9 cellular contexts compared by ENCODE assay signal in genomic region chr5:143592648-143593047, GRCh38.
DNase-seq lines count a peak whose midpoint lies in the region; ATAC-seq, FAIRE-seq and TF ChIP-seq lines count a peak whose summit lies in the region.
"Had no signal": no experiment of that assay in that cellular context is flagged by ENCODE, and none has a peak within 500 bp of the region (broad histone marks: within the 10 kb centered on the region; RNA-seq: fewer than 3 reads in every experiment).

No MANE protein-coding gene starts in this region.

- intact Hi-C loops in activated T-helper 1 cell treated with anti-CD3 and anti-CD28 coated beads, Interleukin-12 subunit alpha, Interleukin-12 subunit beta, Interleukin-2, Interleukin-4 antibody, amounts not matched to agents 30 ng/mL and 10 ng/mL and 1 ng/mL, durations not matched to agents 14 hours and 24 hours and 36 hours (cut with micrococcal nuclease), result loop anchor here (5.0 kb wide), 1 partner anchor 1790 kb away; no protein-coding TSS in a partner anchor

- H3K79me2 ChIP-seq in fibroblast of lung (ENCODE audit: control insufficient read depth, insufficient read depth, low read length), result no peaks in the 10 kb centered on the region

- H3K4me3 ChIP-seq in fibroblast of lung (replicated peaks in 1 of 4; ENCODE audit: control extremely low read depth in 1 of 4, insufficient read depth in 1 of 4, low read depth in 3 of 4, low read length in 4 of 4), result no peak overlapping the region
- H3K4me3 ChIP-seq in endodermal cell (ENCODE audit: low read length), result no peak overlapping the region
- H3K4me3 ChIP-seq: cardiac muscle cell had no signal

- peak; percentile 64 for ATAC-seq in GM21381 (IDR thresholded peaks at IDR 0.05; ENCODE audit: unreplicated experiment)
- peak; percentile 75 for ATAC-seq in HG03571 (IDR thresholded peaks at IDR 0.05; ENCODE audit: unreplicated experiment)

- no peaks in the 10 kb centered on the region for H3K9me3 Mint-ChIP-seq in endodermal cell
- peaks cover 6% of the 10 kb centered on the region for H3K9me3 Mint-ChIP-seq in activated T-helper 1 cell treated with anti-CD3 and anti-CD28 coated beads, Interleukin-12 subunit alpha, Interleukin-12 subunit beta, Interleukin-2, Interleukin-4 antibody, amounts not matched to agents 30 ng/mL and 10 ng/mL and 1 ng/mL, durations not matched to agents 14 hours and 24 hours and 36 hours

- no peaks in the 10 kb centered on the region for H4K20me1 ChIP-seq in fibroblast of lung (ENCODE audit: control insufficient read depth, extremely low read depth, insufficient read depth, low read length)

- peaks cover 28% of the 10 kb centered on the region for H3K4me1 Mint-ChIP-seq in endodermal cell
- peaks cover 37% of the 10 kb centered on the region for H3K4me1 Mint-ChIP-seq in activated T-helper 1 cell treated with anti-CD3 and anti-CD28 coated beads, Interleukin-12 subunit alpha, Interleukin-12 subunit beta, Interleukin-2, Interleukin-4 antibody, amounts not matched to agents 30 ng/mL and 10 ng/mL and 1 ng/mL, durations not matched to agents 14 hours and 24 hours and 36 hours (ENCODE audit: low read depth)

- H3K36me3 Mint-ChIP-seq in endodermal cell (ENCODE audit: low read depth), result no peaks in the 10 kb centered on the region
- H3K36me3 Mint-ChIP-seq in activated T-helper 1 cell treated with anti-CD3 and anti-CD28 coated beads, Interleukin-12 subunit alpha, Interleukin-12 subunit beta, Interleukin-2, Interleukin-4 antibody, amounts not matched to agents 30 ng/mL and 10 ng/mL and 1 ng/mL, durations not matched to agents 14 hours and 24 hours and 36 hours (ENCODE audit: low read depth), result no peaks in the 10 kb centered on the region

- peak overlapping the region; percentile 31 for H2AFZ ChIP-seq in fibroblast of lung (ENCODE audit: low read length)

- no peak for TF ChIP-seq POLR2A in GM12891 (IDR thresholded peaks at IDR 0.05; ENCODE audit: low read depth, low read length)

- no peaks in the 10 kb centered on the region for H3K9me3 ChIP-seq in fibroblast of lung (ENCODE audit: control insufficient read depth, insufficient read depth, low read depth, low read length)
- H3K9me3 ChIP-seq in endodermal cell (ENCODE audit: control insufficient read depth, low read length), result no peaks in the 10 kb centered on the region

- TF ChIP-seq CTCF in fibroblast of lung (conservative IDR thresholded peaks at IDR 0.05 in 1 of 2, IDR thresholded peaks at IDR 0.05 in 1 of 2; ENCODE audit: low read depth in 1 of 2, low read length in 2 of 2) (no peak), endodermal cell (conservative IDR thresholded peaks at IDR 0.05) (no peak)

- H3K4me2 ChIP-seq in fibroblast of lung (ENCODE audit: extremely low read depth, insufficient read depth, low read length), result no peak overlapping the region

- H3K27ac ChIP-seq in fibroblast of lung (ENCODE audit: insufficient read depth, low read length), result no peak overlapping the region
- H3K27ac ChIP-seq in endodermal cell (ENCODE audit: low read depth, low read length), result no peak overlapping the region
- H3K27ac ChIP-seq: cardiac muscle cell had no signal

- DNase-seq in GM12891 (ENCODE audit: insufficient read length, low spot score) (no peak), fibroblast of lung (ENCODE audit: low read depth in 2 of 2) (peak in 1 of 2 donors; percentile 26), medulla oblongata (ENCODE audit: extremely low spot score) (no peak), NCI-H1417 (lab: John Stamatoyannopoulos, UW) (no peak), endodermal cell (no peak)
- DNase-seq in activated T-helper 1 cell treated with anti-CD3 and anti-CD28 coated beads, Interleukin-12 subunit alpha, Interleukin-12 subunit beta, Interleukin-2, Interleukin-4 antibody, amounts not matched to agents 30 ng/mL and 10 ng/mL and 1 ng/mL, durations not matched to agents 14 hours and 24 hours and 36 hours (ENCODE audit: low spot score), result no peak

- no peaks in the 10 kb centered on the region for H3K27me3 Mint-ChIP-seq in endodermal cell (ENCODE audit: insufficient read depth)
- no peaks in the 10 kb centered on the region for H3K27me3 Mint-ChIP-seq in activated T-helper 1 cell treated with anti-CD3 and anti-CD28 coated beads, Interleukin-12 subunit alpha, Interleukin-12 subunit beta, Interleukin-2, Interleukin-4 antibody, amounts not matched to agents 30 ng/mL and 10 ng/mL and 1 ng/mL, durations not matched to agents 14 hours and 24 hours and 36 hours (ENCODE audit: insufficient read depth)

- H3K36me3 ChIP-seq in fibroblast of lung (ENCODE audit: control insufficient read depth, insufficient read depth, low read length) (no peaks in the 10 kb centered on the region), endodermal cell (ENCODE audit: control insufficient read depth, insufficient read depth, low read length) (no peaks in the 10 kb centered on the region)
- H3K36me3 ChIP-seq: cardiac muscle cell had no signal

- 92 to 100% methylated on average over 1 to 4 of the region's 4 CpGs for WGBS in endodermal cell (ENCODE audit: insufficient coverage in 1 of 2, insufficient read length in 1 of 2), 2 experiments

- no peaks in the 10 kb centered on the region for H3K27me3 ChIP-seq in fibroblast of lung (ENCODE audit: control insufficient read depth, insufficient read depth, low read length)
- no peaks in the 10 kb centered on the region for H3K27me3 ChIP-seq in endodermal cell (ENCODE audit: control insufficient read depth, insufficient read depth, low read length, poor library complexity, severe bottlenecking)
- H3K27me3 ChIP-seq: cardiac muscle cell had no signal

- no peak overlapping the region for H3K9ac ChIP-seq in fibroblast of lung (ENCODE audit: insufficient read depth, low read length)
- no peak overlapping the region for H3K9ac ChIP-seq in endodermal cell (ENCODE audit: extremely low read depth, low read length, poor library complexity, severe bottlenecking)

- no peak overlapping the region for H3K4me3 Mint-ChIP-seq in endodermal cell
- H3K4me3 Mint-ChIP-seq in activated T-helper 1 cell treated with anti-CD3 and anti-CD28 coated beads, Interleukin-12 subunit alpha, Interleukin-12 subunit beta, Interleukin-2, Interleukin-4 antibody, amounts not matched to agents 30 ng/mL and 10 ng/mL and 1 ng/mL, durations not matched to agents 14 hours and 24 hours and 36 hours, result no peak overlapping the region

- H3K27ac Mint-ChIP-seq in endodermal cell, result no peak overlapping the region
- H3K27ac Mint-ChIP-seq in activated T-helper 1 cell treated with anti-CD3 and anti-CD28 coated beads, Interleukin-12 subunit alpha, Interleukin-12 subunit beta, Interleukin-2, Interleukin-4 antibody, amounts not matched to agents 30 ng/mL and 10 ng/mL and 1 ng/mL, durations not matched to agents 14 hours and 24 hours and 36 hours, result no peak overlapping the region

- peak; percentile 84 for FAIRE-seq in GM12891 (lab: Jason Lieb, UNC)

- H3K4me1 ChIP-seq in fibroblast of lung (ENCODE audit: control insufficient read depth, extremely low read depth, insufficient read depth, low read length), result peaks cover 9% of the 10 kb centered on the region
- no peaks in the 10 kb centered on the region for H3K4me1 ChIP-seq in endodermal cell (ENCODE audit: control insufficient read depth, insufficient read depth, low read length)

TF ChIP-seq in GM12891, 5 proteins besides CTCF, POLR2A, EP300 and RAD21:
- TF ChIP-seq POLR2AphosphoS5 (IDR thresholded peaks at IDR 0.05; ENCODE audit: low read depth, low read length), result no peak
- no peak for TF ChIP-seq SPI1 (IDR thresholded peaks at IDR 0.05; ENCODE audit: low read depth, low read length)
- no peak for TF ChIP-seq TAF1 (IDR thresholded peaks at IDR 0.05; ENCODE audit: low read depth, low read length)
- TF ChIP-seq PAX5 (IDR thresholded peaks at IDR 0.05; ENCODE audit: insufficient read depth, low read length, severe bottlenecking), result no peak
- no peak for TF ChIP-seq POU2F2 (IDR thresholded peaks at IDR 0.05; ENCODE audit: low read depth, low read length)
